ENCODE assay signal across 8 cellular contexts in genomic region chr19:1406818-1407661, GRCh38. TPM values are rescaled to one million over a fixed set of nuclear protein-coding genes. Genes with fewer than 3 reads are reported as not detected.
A peak's percentile ranks its signal among the peaks of the same experiment; 100 is the strongest.
DNase-seq lines count a peak whose midpoint lies in the region; ATAC-seq and TF ChIP-seq lines count a peak whose summit lies in the region.

Gene DAZAP1, plus strand, starts transcription at chr19:1407586. Its CDS starts 188 bp downstream, at chr19:1407774.

- H3K27ac Mint-ChIP-seq in activated CD4-positive, alpha-beta T cell treated with anti-CD3 and anti-CD28 coated beads, Interleukin-2, amount 10 ng/mL, durations not matched to agents 24 days and 14 days: peak within 1 kb of the TSS; percentile 96

- TF ChIP-seq CTCF in BJ (IDR thresholded peaks at IDR 0.05; ENCODE audit: insufficient read depth, low read depth, low read length) (peak; percentile 64), coronary artery (IDR thresholded peaks at IDR 0.05) (no peak)

- ATAC-seq in HG03460 (IDR thresholded peaks at IDR 0.05; ENCODE audit: unreplicated experiment): peak; percentile 53

- peaks cover 3% of the 10 kb centered on the region for H3K36me3 ChIP-seq in BJ (ENCODE audit: control insufficient read depth, insufficient read depth, low read length)

- intact Hi-C loops in activated CD4-positive, alpha-beta T cell treated with anti-CD3 and anti-CD28 coated beads, Interleukin-2, amount 10 ng/mL, durations not matched to agents 24 days and 14 days (cut with micrococcal nuclease): loop anchor here (1.0 to 5.0 kb wide), 5 partner anchors 24 to 610 kb away; partner anchors contain the start of genes FAM174C, MBD3, NDUFS7 and PTBP1

- H3K4me3 ChIP-seq in BJ (ENCODE audit: low read depth, low read length) (peak within 1 kb of the TSS; percentile 92), coronary artery (peak within 1 kb of the TSS; percentile 91)

- peak within 1 kb of the TSS; percentile 98 for H3K4me3 Mint-ChIP-seq in activated CD4-positive, alpha-beta T cell treated with anti-CD3 and anti-CD28 coated beads, Interleukin-2, amount 10 ng/mL, durations not matched to agents 24 days and 14 days

- peak within 1 kb of the TSS; percentile 88 to 95 for H3K27ac ChIP-seq in coronary artery

- no peaks in the 10 kb centered on the region for H3K9me3 Mint-ChIP-seq in activated CD4-positive, alpha-beta T cell treated with anti-CD3 and anti-CD28 coated beads, Interleukin-2, amount 10 ng/mL, durations not matched to agents 24 days and 14 days

- H3K4me1 Mint-ChIP-seq in activated CD4-positive, alpha-beta T cell treated with anti-CD3 and anti-CD28 coated beads, Interleukin-2, amount 10 ng/mL, durations not matched to agents 24 days and 14 days: peaks cover 38% of the 10 kb centered on the region

- CTCF ChIA-PET in BJ (lab: Yijun Ruan, JAX): interaction anchor here (2.1 kb wide), 1 partner anchor 92 kb away, joined by 4 read pairs; no protein-coding TSS in a partner anchor

- H3K36me3 Mint-ChIP-seq in activated CD4-positive, alpha-beta T cell treated with anti-CD3 and anti-CD28 coated beads, Interleukin-2, amount 10 ng/mL, durations not matched to agents 24 days and 14 days (ENCODE audit: low read depth): peaks cover 25% of the 10 kb centered on the region

- no peaks in the 10 kb centered on the region for H3K27me3 ChIP-seq in BJ (ENCODE audit: control insufficient read depth, insufficient read depth, low read length)

- H3K27me3 Mint-ChIP-seq in activated CD4-positive, alpha-beta T cell treated with anti-CD3 and anti-CD28 coated beads, Interleukin-2, amount 10 ng/mL, durations not matched to agents 24 days and 14 days: peaks cover 6% of the 10 kb centered on the region

- POLR2A ChIA-PET in BJ (lab: Charles Lee): no interaction called here

- DNase-seq in BJ (ENCODE audit: low read depth) (peak; percentile 85), GM19240 (ENCODE audit: insufficient read length, low spot score) (peak; percentile 97), NCI-H526 (lab: John Stamatoyannopoulos, UW) (peak; percentile 83 to 97), coronary artery (ENCODE audit: low spot score) (peak; percentile 98), left kidney (ENCODE audit: low read depth, low spot score) (peak; percentile 99)
- peak; percentile 100 for DNase-seq in activated CD4-positive, alpha-beta T cell treated with anti-CD3 and anti-CD28 coated beads, Interleukin-2, amount 10 ng/mL, durations not matched to agents 24 days and 14 days
- DNase-seq in stimulated activated CD4-positive, alpha-beta T cell treated with anti-CD3 and anti-CD28 coated beads, Interleukin-2, amount 100 ng/mL, for 24 hours: peak; percentile 99

RNA-seq across cellular contexts. Expression of gene DAZAP1, which starts in this region (rescaled TPM):
- polyA plus RNA-seq in BJ (2011; rRNA removed): 38.3 and 48.9 TPM in 2 replicates
- 18.8 and 19.6 TPM in 2 replicates for polyA minus RNA-seq in BJ (2011; rRNA and poly(A)+ RNA removed)
- 299 and 323 TPM in 2 replicates for total RNA-seq in activated CD4-positive, alpha-beta T cell treated with anti-CD3 and anti-CD28 coated beads, Interleukin-2, amount 10 ng/mL, durations not matched to agents 24 days and 14 days

Comparison
In these comparisons a context has a peak if more than half of its experiments do, and no peak if none do; other contexts are left out.
1. Peak in every context shown above with its lines: DNase-seq, ATAC-seq, H3K4me3 ChIP-seq and H3K27ac ChIP-seq.